In genomic region chr3:46928297-46928696, GRCh38 we compare ENCODE assay signal across 12 cellular contexts. TPM values are rescaled to one million over a fixed set of nuclear protein-coding genes. Genes with fewer than 3 reads are reported as not detected.
A peak's percentile ranks its signal among the peaks of the same experiment; 100 is the strongest.
DNase-seq lines count a peak whose midpoint lies in the region; ATAC-seq, FAIRE-seq and TF ChIP-seq lines count a peak whose summit lies in the region.
"Had no signal": no experiment of that assay in that cellular context is flagged by ENCODE, and none has a peak within 500 bp of the region (broad histone marks: within the 10 kb centered on the region; RNA-seq: fewer than 3 reads in every experiment).

No MANE protein-coding gene starts in this region.

- no peak overlapping the region for H3K9ac ChIP-seq in HepG2 (ENCODE audit: insufficient read depth, low read depth, low read length)
- H3K9ac ChIP-seq: SK-N-SH had no signal

- H3K36me3 ChIP-seq in HepG2 (replicated peaks in 1 of 2; ENCODE audit: control insufficient read depth in 1 of 2, insufficient read depth in 2 of 2, low read length in 2 of 2), result peaks cover 25 to 61% of the 10 kb centered on the region in 2 experiments
- H3K36me3 ChIP-seq in right lobe of liver, result peaks cover 0 to 37% (median 9%) of the 10 kb centered on the region in 4 donors
- peaks cover 35% of the 10 kb centered on the region for H3K36me3 ChIP-seq in osteoblast (ENCODE audit: insufficient read depth, low read length)

- TF ChIP-seq CTCF in HepG2 (CRISPR knock-in tag; IDR thresholded peaks at IDR 0.05) (no peak), right lobe of liver (IDR thresholded peaks at IDR 0.05) (no peak), osteoblast (IDR thresholded peaks at IDR 0.05; ENCODE audit: extremely low read depth, low read depth, low read length) (no peak)

- no peak for TF ChIP-seq RAD21 in HepG2 (CRISPR knock-in tag; IDR thresholded peaks at IDR 0.05)

- no peak for TF ChIP-seq EP300 in HepG2 (IDR thresholded peaks at IDR 0.05; ENCODE audit: low read depth in 2 of 2, low read length in 2 of 2)
- no peak for TF ChIP-seq EP300 in HepG2 (CRISPR knock-in tag; IDR thresholded peaks at IDR 0.05; ENCODE audit: borderline replicate concordance)

- POLR2A ChIA-PET in HepG2 (lab: Yijun Ruan, JAX), result no interaction called here

- in situ Hi-C loops in HepG2 (cut with HindIII; ENCODE audit: extremely low pct_ligation_motif_present, low pct_unique_long_range_greater_than_20kb), result no loop called here

- CTCF ChIA-PET in HepG2 (lab: Yijun Ruan, JAX; ENCODE audit: low intra/inter-chr PET ratio, low total read pairs), result no interaction called here

- no TSS peak for BruUV-seq in HepG2 (replicated peaks; lab: Mats Ljungman, UMichigan)

- H3K4me2 ChIP-seq in HepG2 (ENCODE audit: low read depth, low read length) (no peak overlapping the region), osteoblast (ENCODE audit: insufficient read depth, low read length) (no peak overlapping the region)
- H3K4me2 ChIP-seq: GM23338, SK-N-SH had no signal

- WGBS in HepG2 (ENCODE audit: low lambda C conversion rate), result 100% methylated on average over 1 of the region's 1 CpG
- 70% methylated on average over 1 of the region's 1 CpG for WGBS in right lobe of liver (ENCODE audit: insufficient coverage, low coverage, low lambda C conversion rate, missing lambda C conversion rate)

- no peak overlapping the region for H3K4me3 ChIP-seq in HepG2 (replicated peaks in 1 of 3; ENCODE audit: insufficient read depth in 1 of 3, low read depth in 2 of 3, low read length in 3 of 3)
- no peak overlapping the region for H3K4me3 ChIP-seq in right lobe of liver
- no peak overlapping the region for H3K4me3 ChIP-seq in osteoblast (ENCODE audit: insufficient read depth, low read length)
- H3K4me3 ChIP-seq: GM23338 had no signal

- intact Hi-C loops in HepG2 (cut with micrococcal nuclease; ENCODE audit: unreplicated experiment) (loop anchor here (10.0 kb wide), 1 partner anchor 47 kb away; the partner anchor contains the start of genes CCDC12 and NBEAL2), right lobe of liver (cut with DNase I) (loop anchor here (10.0 kb wide), 1 partner anchor 67 kb away; no protein-coding TSS in a partner anchor), sciatic nerve (cut with DNase I) (no loop called here), head of caudate nucleus (cut with DNase I) (no loop called here)

- ATAC-seq in HepG2 (no peak), right lobe of liver (no peak), sciatic nerve (no peak)
- ATAC-seq: activated T-cell treated with anti-CD3 and anti-CD28 coated beads, Interleukin-2, amount 50 U/mL, for 4 hours; GM23338 had no signal

- H4K20me1 ChIP-seq in HepG2 (ENCODE audit: insufficient read depth, low read length), result peaks cover 32% of the 10 kb centered on the region
- H4K20me1 ChIP-seq in osteoblast (ENCODE audit: insufficient read depth, low read length), result peaks cover 52% of the 10 kb centered on the region

- H3K27me3 ChIP-seq in HepG2 (ENCODE audit: control insufficient read depth in 1 of 2, insufficient read depth in 2 of 2, low read length in 2 of 2) (no peaks in the 10 kb centered on the region), right lobe of liver (no peaks in the 10 kb centered on the region), osteoblast (ENCODE audit: insufficient read depth, low read length) (no peaks in the 10 kb centered on the region)

- H3K27ac ChIP-seq in HepG2 (ENCODE audit: extremely low read length, insufficient read depth, low read length), result no peak overlapping the region
- H3K27ac ChIP-seq in right lobe of liver, result no peak overlapping the region
- no peak overlapping the region for H3K27ac ChIP-seq in osteoblast (ENCODE audit: low read depth, low read length)

- H3K79me2 ChIP-seq in HepG2 (ENCODE audit: insufficient read depth, low read length) (peaks cover 36% of the 10 kb centered on the region), osteoblast (ENCODE audit: insufficient read depth, low read length) (peaks cover 83% of the 10 kb centered on the region)

- DNase-seq in HepG2 (ENCODE audit: low spot score), result no peak
- DNase-seq in right lobe of liver, result no peak
- DNase-seq in SKM-1 (lab: John Stamatoyannopoulos, UW; ENCODE audit: unreplicated experiment), result peak; percentile 68
- DNase-seq in globus pallidus (ENCODE audit: low spot score), result peak; percentile 28
- DNase-seq in osteoblast (ENCODE audit: insufficient read length, low spot score, missing footprints), result no peak
- DNase-seq in islet precursor cell, result no peak
- no peak for DNase-seq in sciatic nerve (ENCODE audit: low spot score)
- DNase-seq in head of caudate nucleus, result no peak
- DNase-seq: activated T-cell treated with anti-CD3 and anti-CD28 coated beads, Interleukin-2, amount 50 U/mL, for 4 hours; C1 segment of cervical spinal cord; SK-N-SH had no signal

- TF ChIP-seq POLR2A in HepG2 (IDR thresholded peaks at IDR 0.05; ENCODE audit: insufficient read depth in 1 of 2, low read depth in 2 of 2, low read length in 2 of 2), result no peak
- no peak for TF ChIP-seq POLR2A in right lobe of liver (IDR thresholded peaks at IDR 0.05)

- FAIRE-seq in HepG2 (lab: Jason Lieb, UNC), result no peak

- H2AFZ ChIP-seq in HepG2 (ENCODE audit: low read length) (no peak overlapping the region), osteoblast (ENCODE audit: low read length) (no peak overlapping the region)
- H2AFZ ChIP-seq: GM23338 had no signal

- H3K4me1 ChIP-seq in HepG2 (ENCODE audit: insufficient read depth, low read length), result peaks cover 33% of the 10 kb centered on the region
- H3K4me1 ChIP-seq in right lobe of liver, result peaks cover 0 to 74% (median 26%) of the 10 kb centered on the region in 4 donors
- H3K4me1 ChIP-seq in osteoblast (ENCODE audit: insufficient read depth, low read length), result peaks cover 29% of the 10 kb centered on the region

- H3K9me3 ChIP-seq in HepG2 (ENCODE audit: low read length), result no peaks in the 10 kb centered on the region
- no peaks in the 10 kb centered on the region for H3K9me3 ChIP-seq in right lobe of liver
- H3K9me3 ChIP-seq in osteoblast (ENCODE audit: low read depth, low read length), result no peaks in the 10 kb centered on the region
- H3K9me3 ChIP-seq: SK-N-SH had no signal

RNA-seq across cellular contexts. Expression of gene CCDC12, which starts 48.2 kb away (rescaled TPM):
- total RNA-seq in HepG2 (2016; rRNA removed; fragmentation: Illumina TruSeq; extraction: Trizol) (49.5 and 55.2 TPM in 2 replicates), right lobe of liver (10 to 100 TPM; 14.6 to 24.2 (median 17.0) TPM), osteoblast (17.4 and 20.6 TPM in 2 replicates), sciatic nerve (40.9 TPM)
- total RNA-seq in HepG2 (2016; cell fraction: cytosol; rRNA removed; fragmentation: Illumina TruSeq; extraction: Trizol; ENCODE audit: low read depth), result 28.7 and 32.4 TPM in 2 replicates
- total RNA-seq in HepG2 (2016; cell fraction: insoluble cytoplasmic fraction; rRNA removed; fragmentation: Illumina TruSeq; extraction: Trizol), result 52.2 and 56.9 TPM in 2 replicates
- total RNA-seq in HepG2 (2016; cell fraction: membrane; rRNA removed; fragmentation: Illumina TruSeq; extraction: Trizol), result 27.1 and 29.7 TPM in 2 replicates
- 28.6 and 32.0 TPM in 2 replicates for total RNA-seq in HepG2 (2016; cell fraction: nucleus; rRNA removed; fragmentation: Illumina TruSeq; extraction: Trizol)
- 28.9 and 30.1 TPM in 2 replicates for polyA plus RNA-seq in HepG2 (2011; rRNA removed)
- 32.7 and 35.6 TPM in 2 replicates for polyA plus RNA-seq in HepG2 (2011; cell fraction: cytosol; rRNA removed)
- 40.0 and 40.6 TPM in 2 replicates for polyA plus RNA-seq in HepG2 (2011; cell fraction: nucleus; rRNA removed)
- 26.3 and 31.7 TPM in 2 replicates for polyA plus RNA-seq in HepG2 (2012)
- polyA plus RNA-seq in HepG2 (2016; cell fraction: cytosol; fragmentation: Illumina TruSeq; extraction: Trizol; ENCODE audit: low read depth), result 14.7 and 15.4 TPM in 2 replicates
- 73.4 and 79.9 TPM in 2 replicates for polyA plus RNA-seq in HepG2 (2016; cell fraction: insoluble cytoplasmic fraction; fragmentation: Illumina TruSeq; extraction: Trizol; ENCODE audit: low read depth)
- polyA plus RNA-seq in HepG2 (2016; cell fraction: membrane; fragmentation: Illumina TruSeq; extraction: Trizol; ENCODE audit: low read depth), result 18.7 and 18.8 TPM in 2 replicates
- polyA plus RNA-seq in HepG2 (2016; cell fraction: nucleus; fragmentation: Illumina TruSeq; extraction: Trizol; ENCODE audit: insufficient read depth, low read depth), result 55.2 TPM in 2 replicates
- 53.2 and 59.2 TPM in 2 replicates for polyA minus RNA-seq in HepG2 (2011; rRNA and poly(A)+ RNA removed; ENCODE audit: low replicate concordance)
- 9.3 and 12.2 TPM in 2 replicates for polyA minus RNA-seq in HepG2 (2011; cell fraction: cytosol; rRNA and poly(A)+ RNA removed)
- 41.3 and 55.9 TPM in 2 replicates for polyA minus RNA-seq in HepG2 (2011; cell fraction: nucleus; rRNA and poly(A)+ RNA removed)

RNA-seq across cellular contexts. Expression of gene PTH1R, which starts 50.8 kb away (rescaled TPM):
- total RNA-seq in HepG2 (2016; rRNA removed; fragmentation: Illumina TruSeq; extraction: Trizol) (not detected in 2 replicates), right lobe of liver (10 to 100 TPM in 5 of 6 experiments, 1 to 10 TPM in 1; 6.1 to 32.5 (median 16.0) TPM), osteoblast (0.29 and 0.36 TPM in 2 replicates), sciatic nerve (6.6 TPM)
- not detected in 2 replicates for total RNA-seq in HepG2 (2016; cell fraction: cytosol; rRNA removed; fragmentation: Illumina TruSeq; extraction: Trizol; ENCODE audit: low read depth)
- not detected in 2 replicates for total RNA-seq in HepG2 (2016; cell fraction: insoluble cytoplasmic fraction; rRNA removed; fragmentation: Illumina TruSeq; extraction: Trizol)
- not detected in 2 replicates for total RNA-seq in HepG2 (2016; cell fraction: membrane; rRNA removed; fragmentation: Illumina TruSeq; extraction: Trizol)
- total RNA-seq in HepG2 (2016; cell fraction: nucleus; rRNA removed; fragmentation: Illumina TruSeq; extraction: Trizol), result not detected in 2 replicates
- polyA plus RNA-seq in HepG2 (2011; rRNA removed), result not detected in 2 replicates
- not detected in 2 replicates for polyA plus RNA-seq in HepG2 (2011; cell fraction: cytosol; rRNA removed)
- polyA plus RNA-seq in HepG2 (2011; cell fraction: nucleus; rRNA removed), result 0.10 TPM in 1 of 2 replicates, not detected in the other
- not detected in 2 replicates for polyA plus RNA-seq in HepG2 (2012)
- not detected in 2 replicates for polyA plus RNA-seq in HepG2 (2016; cell fraction: cytosol; fragmentation: Illumina TruSeq; extraction: Trizol; ENCODE audit: low read depth)
- not detected in 2 replicates for polyA plus RNA-seq in HepG2 (2016; cell fraction: insoluble cytoplasmic fraction; fragmentation: Illumina TruSeq; extraction: Trizol; ENCODE audit: low read depth)
- polyA plus RNA-seq in HepG2 (2016; cell fraction: membrane; fragmentation: Illumina TruSeq; extraction: Trizol; ENCODE audit: low read depth), result not detected in 2 replicates
- polyA plus RNA-seq in HepG2 (2016; cell fraction: nucleus; fragmentation: Illumina TruSeq; extraction: Trizol; ENCODE audit: insufficient read depth, low read depth), result not detected in 2 replicates
- polyA minus RNA-seq in HepG2 (2011; rRNA and poly(A)+ RNA removed; ENCODE audit: low replicate concordance), result not detected in 2 replicates
- polyA minus RNA-seq in HepG2 (2011; cell fraction: cytosol; rRNA and poly(A)+ RNA removed), result not detected in 2 replicates
- polyA minus RNA-seq in HepG2 (2011; cell fraction: nucleus; rRNA and poly(A)+ RNA removed), result not detected in 2 replicates
- total RNA-seq: activated T-cell treated with anti-CD3 and anti-CD28 coated beads, Interleukin-2, amount 50 U/mL, for 4 hours had no signal

RNA-seq across cellular contexts. Expression of gene NBEAL2, which starts 51.2 kb away (rescaled TPM):
- total RNA-seq in HepG2 (2016; rRNA removed; fragmentation: Illumina TruSeq; extraction: Trizol), result 6.0 and 9.7 TPM in 2 replicates
- total RNA-seq in HepG2 (2016; cell fraction: cytosol; rRNA removed; fragmentation: Illumina TruSeq; extraction: Trizol; ENCODE audit: low read depth), result 1.8 and 2.7 TPM in 2 replicates
- total RNA-seq in HepG2 (2016; cell fraction: insoluble cytoplasmic fraction; rRNA removed; fragmentation: Illumina TruSeq; extraction: Trizol), result 6.0 and 8.3 TPM in 2 replicates
- 4.1 and 4.3 TPM in 2 replicates for total RNA-seq in HepG2 (2016; cell fraction: membrane; rRNA removed; fragmentation: Illumina TruSeq; extraction: Trizol)
- 14.8 and 19.9 TPM in 2 replicates for total RNA-seq in HepG2 (2016; cell fraction: nucleus; rRNA removed; fragmentation: Illumina TruSeq; extraction: Trizol)
- 12.4 and 15.8 TPM in 2 replicates for polyA plus RNA-seq in HepG2 (2011; rRNA removed)
- 3.6 and 4.9 TPM in 2 replicates for polyA plus RNA-seq in HepG2 (2011; cell fraction: cytosol; rRNA removed)
- 222 and 246 TPM in 2 replicates for polyA plus RNA-seq in HepG2 (2011; cell fraction: nucleus; rRNA removed)
- 7.9 and 16.7 TPM in 2 replicates for polyA plus RNA-seq in HepG2 (2012)
- 0.67 and 0.80 TPM in 2 replicates for polyA plus RNA-seq in HepG2 (2016; cell fraction: cytosol; fragmentation: Illumina TruSeq; extraction: Trizol; ENCODE audit: low read depth)
- polyA plus RNA-seq in HepG2 (2016; cell fraction: insoluble cytoplasmic fraction; fragmentation: Illumina TruSeq; extraction: Trizol; ENCODE audit: low read depth), result 6.4 and 7.7 TPM in 2 replicates
- 1.5 and 1.8 TPM in 2 replicates for polyA plus RNA-seq in HepG2 (2016; cell fraction: membrane; fragmentation: Illumina TruSeq; extraction: Trizol; ENCODE audit: low read depth)
- 69.9 and 76.5 TPM in 2 replicates for polyA plus RNA-seq in HepG2 (2016; cell fraction: nucleus; fragmentation: Illumina TruSeq; extraction: Trizol; ENCODE audit: insufficient read depth, low read depth)
- polyA minus RNA-seq in HepG2 (2011; rRNA and poly(A)+ RNA removed; ENCODE audit: low replicate concordance), result 8.9 and 19.6 TPM in 2 replicates
- polyA minus RNA-seq in HepG2 (2011; cell fraction: cytosol; rRNA and poly(A)+ RNA removed), result 2.9 and 3.9 TPM in 2 replicates
- polyA minus RNA-seq in HepG2 (2011; cell fraction: nucleus; rRNA and poly(A)+ RNA removed), result 18.7 and 21.3 TPM in 2 replicates
- total RNA-seq in right lobe of liver, result 10 to 100 TPM in 5 of 6 experiments, 1 to 10 TPM in 1; 8.9 to 11.7 (median 10.8) TPM
- 2.1 and 4.3 TPM in 2 replicates for total RNA-seq in osteoblast
- total RNA-seq in sciatic nerve, result 44.0 TPM

Comparison
In these comparisons a context has a peak if more than half of its experiments do, and no peak if none do; other contexts are left out.
1. DNase-seq: peak in SKM-1 (single experiment) and globus pallidus (single experiment); none in HepG2 (single experiment), right lobe of liver (0 of 3), osteoblast (single experiment), islet precursor cell (single experiment), sciatic nerve (single experiment) and head of caudate nucleus (0 of 42).
2. intact Hi-C loops: an anchor here in HepG2 (10.0 kb wide) and right lobe of liver (10.0 kb wide); none called in sciatic nerve and head of caudate nucleus.